ENCODE assay signal across 8 cellular contexts in genomic region chr3:38497026-38497425, GRCh38. TPM values are rescaled to one million over a fixed set of nuclear protein-coding genes. Genes with fewer than 3 reads are reported as not detected.
DNase-seq lines count a peak whose midpoint lies in the region; ATAC-seq, FAIRE-seq and TF ChIP-seq lines count a peak whose summit lies in the region.

No MANE protein-coding gene starts in this region.

- no peak for TF ChIP-seq POLR2A in GM12892 (IDR thresholded peaks at IDR 0.05; ENCODE audit: low read depth, low read length)

- FAIRE-seq in GM12892 (lab: Jason Lieb, UNC): no peak

- peak overlapping the region; percentile 82 for H3K9ac ChIP-seq in mammary epithelial cell (ENCODE audit: insufficient read depth, low read length)

- in situ Hi-C loops in mammary epithelial cell (cut with MboI; ENCODE audit: low sequenced_read_pairs in 2 of 2): loop anchor here (25.0 kb wide), 2 partner anchors 360 to 385 kb away; partner anchors contain the start of genes ACAA1 (in 1 of the 2) and MYD88 (in 1 of the 2)

- H3K4me3 ChIP-seq in BJ (ENCODE audit: low read depth, low read length): peak overlapping the region; percentile 55
- peak overlapping the region; percentile 93 for H3K4me3 ChIP-seq in Jurkat, Clone E6-1 (ENCODE audit: low read length)
- H3K4me3 ChIP-seq in mammary epithelial cell (replicated peaks in 1 of 3; ENCODE audit: insufficient read depth in 1 of 3, low read depth in 2 of 3, low read length in 3 of 3): peak overlapping the region; percentile 79 to 89 (median 81)

- BruUV-seq in mammary epithelial cell (replicated peaks; lab: Mats Ljungman, UMichigan): no TSS peak

- no peak for TF ChIP-seq CTCF in BJ (IDR thresholded peaks at IDR 0.05; ENCODE audit: insufficient read depth, low read depth, low read length)
- TF ChIP-seq CTCF in mammary epithelial cell (conservative IDR thresholded peaks at IDR 0.05 in 1 of 2, IDR thresholded peaks at IDR 0.05 in 1 of 2; ENCODE audit: extremely low read depth in 1 of 2, insufficient read depth in 1 of 2, low read depth in 1 of 2, low read length in 2 of 2): no peak

- H3K9me3 ChIP-seq in mammary epithelial cell (replicated peaks; ENCODE audit: insufficient read depth, low read length): no peaks in the 10 kb centered on the region

- no peak overlapping the region for H2AFZ ChIP-seq in mammary epithelial cell (ENCODE audit: low read depth, low read length)

- H3K27me3 ChIP-seq in BJ (ENCODE audit: control insufficient read depth, insufficient read depth, low read length) (no peaks in the 10 kb centered on the region), mammary epithelial cell (ENCODE audit: insufficient read depth, low read length) (no peaks in the 10 kb centered on the region)

- POLR2A ChIA-PET in BJ (lab: Charles Lee): interaction anchor here (0.7 kb wide), 1 partner anchor 473 kb away, joined by 22 read pairs; no protein-coding TSS in a partner anchor

- dilution Hi-C loops in mammary epithelial cell (cut with HindIII; ENCODE audit: low sequenced_read_pairs): no loop called here

- H3K27ac ChIP-seq in mammary epithelial cell (ENCODE audit: insufficient read depth, low read depth, low read length): peak overlapping the region; percentile 63

- H3K36me3 ChIP-seq in BJ (ENCODE audit: control insufficient read depth, insufficient read depth, low read length) (no peaks in the 10 kb centered on the region), mammary epithelial cell (ENCODE audit: insufficient read depth, low read length) (peaks cover 2% of the 10 kb centered on the region)

- DNase-seq in BJ (ENCODE audit: low read depth) (no peak), mammary epithelial cell (peak; percentile 34), myocyte (ENCODE audit: low read depth) (peak; percentile 51), GM12892 (ENCODE audit: insufficient read length) (no peak), mucosa of gallbladder (ENCODE audit: low spot score) (no peak)
- no peak for DNase-seq in Jurkat, Clone E6-1 (ENCODE audit: low read depth, low spot score)
- no peak for DNase-seq in stimulated activated CD4-positive, alpha-beta T cell treated with anti-CD3 and anti-CD28 coated beads, Interleukin-4, amount 100 ng/mL, for 4 hours

- no peaks in the 10 kb centered on the region for H3K4me1 ChIP-seq in mammary epithelial cell (ENCODE audit: insufficient read depth, low read length)

- intact Hi-C loops in mammary epithelial cell (cut with micrococcal nuclease): loop anchor here (2.0 kb wide), 1 partner anchor 534 kb away; no protein-coding TSS in a partner anchor

- peaks cover 11% of the 10 kb centered on the region for H3K79me2 ChIP-seq in mammary epithelial cell (ENCODE audit: insufficient read depth, low read length)

- no peak for ATAC-seq in HG03196 (IDR thresholded peaks at IDR 0.05; ENCODE audit: unreplicated experiment)

- CTCF ChIA-PET in BJ (lab: Yijun Ruan, JAX): interaction anchor here (0.6 to 3.9 kb wide), 16 partner anchors 12 to 918 kb away, joined by 3 to 32 read pairs (median 6); partner anchors contain the start of gene XYLB
- CTCF ChIA-PET in mammary epithelial cell (lab: Charles Lee; ENCODE audit: low non-redundant PET): no interaction called here

- H3K4me2 ChIP-seq in mammary epithelial cell (ENCODE audit: insufficient read depth, low read depth, low read length): peak overlapping the region; percentile 75

- WGBS in mammary epithelial cell (ENCODE audit: low coverage, missing lambda C conversion rate): 51% methylated on average over 4 of the region's 4 CpGs

- no peaks in the 10 kb centered on the region for H4K20me1 ChIP-seq in mammary epithelial cell (ENCODE audit: insufficient read depth, low read length)

RNA-seq across cellular contexts. Expression of gene EXOG, which starts 0.9 kb away (rescaled TPM):
- polyA plus RNA-seq in BJ (2011; rRNA removed) (7.5 and 11.8 TPM in 2 replicates), mammary epithelial cell (5.9 TPM)
- polyA minus RNA-seq in BJ (2011; rRNA and poly(A)+ RNA removed): 4.4 and 4.5 TPM in 2 replicates
- 16.8 TPM for polyA plus RNA-seq in Jurkat, Clone E6-1 (2012; ENCODE audit: insufficient read depth, insufficient read length)
- total RNA-seq in mammary epithelial cell (10 to 100 TPM in 1 of 2 donors, 1 to 10 TPM in 1; 8.0 to 19.9 TPM), myocyte (25.9 and 30.3 TPM in 2 replicates), mucosa of gallbladder (11.5 TPM)
- polyA minus RNA-seq in mammary epithelial cell: 6.2 TPM
- polyA plus RNA-seq in myocyte (2012): 28.0 TPM
- polyA plus RNA-seq in GM12892 (2012; ENCODE audit: missing spikeins): 12.7 TPM

RNA-seq across cellular contexts. Expression of gene ACVR2B, which starts 43.3 kb away (rescaled TPM):
- polyA plus RNA-seq in BJ (2011; rRNA removed): 0.83 and 1.6 TPM in 2 replicates
- 4.8 and 5.0 TPM in 2 replicates for polyA minus RNA-seq in BJ (2011; rRNA and poly(A)+ RNA removed)
- polyA plus RNA-seq in Jurkat, Clone E6-1 (2012; ENCODE audit: insufficient read depth, insufficient read length): 5.1 TPM
- 1 to 10 TPM; 3.0 to 3.3 TPM for total RNA-seq in mammary epithelial cell
- polyA plus RNA-seq in mammary epithelial cell: 1.9 TPM
- polyA minus RNA-seq in mammary epithelial cell: 7.8 TPM
- total RNA-seq in myocyte: 2.7 and 2.9 TPM in 2 replicates
- 1.1 TPM for polyA plus RNA-seq in myocyte (2012)
- polyA plus RNA-seq in GM12892 (2012; ENCODE audit: missing spikeins): 2.4 TPM
- 8.6 TPM for total RNA-seq in mucosa of gallbladder

Comparison
In these comparisons a context has a peak if more than half of its experiments do, and no peak if none do; other contexts are left out.
1. DNase-seq: peak in mammary epithelial cell (single experiment) and myocyte (single experiment); none in BJ (single experiment), Jurkat, Clone E6-1 (single experiment), GM12892 (single experiment), stimulated activated CD4-positive, alpha-beta T cell treated with anti-CD3 and anti-CD28 coated beads, Interleukin-4, amount 100 ng/mL, for 4 hours (0 of 2) and mucosa of gallbladder (single experiment).
2. Peak in every context shown above with its lines, with median percentiles within 50 percentile points of each other: H3K4me3 ChIP-seq.